ENCODE assay signal across 2 cellular contexts in genomic region chr7:148622887-148623585, GRCh38.
TF ChIP-seq lines count a peak whose summit lies in the region.

No MANE protein-coding gene starts in this region.

TF ChIP-seq in liver, 16 proteins besides CTCF, POLR2A, EP300 and RAD21:
- TF ChIP-seq SP1 (IDR thresholded peaks at IDR 0.05), result peak; percentile 38
- peak; percentile 31 to 43 for TF ChIP-seq HNF4A (conservative IDR thresholded peaks at IDR 0.05)
- TF ChIP-seq MAX (IDR thresholded peaks at IDR 0.05), result peak; percentile 56
- no peak for TF ChIP-seq ZBTB33 (IDR thresholded peaks at IDR 0.05)
- no peak for TF ChIP-seq EGR1 (IDR thresholded peaks at IDR 0.05; ENCODE audit: low read depth in 2 of 2)
- peak; percentile 55 for TF ChIP-seq YY1 (IDR thresholded peaks at IDR 0.05)
- peak in 1 of 2 donors; percentile 49 for TF ChIP-seq RXRA (IDR thresholded peaks at IDR 0.05)
- no peak for TF ChIP-seq FOXA2 (IDR thresholded peaks at IDR 0.05)
- no peak for TF ChIP-seq JUND (IDR thresholded peaks at IDR 0.05)
- no peak for TF ChIP-seq ATF3 (IDR thresholded peaks at IDR 0.05)
- TF ChIP-seq GABPA (IDR thresholded peaks at IDR 0.05 in 1 of 2, conservative IDR thresholded peaks at IDR 0.05 in 1 of 2), result no peak
- no peak for TF ChIP-seq NR2F2 (IDR thresholded peaks at IDR 0.05)
TF ChIP-seq in liver: peak in this region for 5.

TF ChIP-seq in HepG2, 621 proteins besides CTCF, POLR2A, EP300 and RAD21:
- TF ChIP-seq FOXP4 (CRISPR knock-in tag; IDR thresholded peaks at IDR 0.05) (no peak), ZBTB46 (CRISPR knock-in tag; IDR thresholded peaks at IDR 0.05; ENCODE audit: borderline replicate concordance) (no peak), ZNF577 (CRISPR knock-in tag; IDR thresholded peaks at IDR 0.05; ENCODE audit: borderline replicate concordance, low read depth) (no peak), ZNF280B (CRISPR knock-in tag; IDR thresholded peaks at IDR 0.05; ENCODE audit: borderline replicate concordance) (no peak), ZNF792 (CRISPR knock-in tag; IDR thresholded peaks at IDR 0.05) (no peak), SAP130 (CRISPR knock-in tag; IDR thresholded peaks at IDR 0.05; ENCODE audit: low read depth) (no peak), THYN1 (CRISPR knock-in tag; IDR thresholded peaks at IDR 0.05; ENCODE audit: borderline replicate concordance, low read depth) (no peak), HOXA3 (CRISPR knock-in tag; IDR thresholded peaks at IDR 0.05) (no peak), NFE2L1 (CRISPR knock-in tag; IDR thresholded peaks at IDR 0.05; ENCODE audit: borderline replicate concordance) (no peak), THRA (CRISPR knock-in tag; IDR thresholded peaks at IDR 0.05; ENCODE audit: borderline replicate concordance) (no peak), SIN3B (IDR thresholded peaks at IDR 0.05; ENCODE audit: low read length) (no peak), ZNF275 (CRISPR knock-in tag; IDR thresholded peaks at IDR 0.05; ENCODE audit: borderline replicate concordance) (no peak), NFKBIZ (CRISPR knock-in tag; IDR thresholded peaks at IDR 0.05) (no peak)
